ENCODE assay signal across 8 cellular contexts in genomic region chr7:120951309-120951706, GRCh38. TPM values are rescaled to one million over a fixed set of nuclear protein-coding genes. Genes with fewer than 3 reads are reported as not detected.
DNase-seq lines count a peak whose midpoint lies in the region; ATAC-seq, FAIRE-seq and TF ChIP-seq lines count a peak whose summit lies in the region.

No MANE protein-coding gene starts in this region.

- H3K9ac ChIP-seq in PC-3 (ENCODE audit: low read length) = peak overlapping the region; percentile 99
- peak overlapping the region; percentile 99 for H3K9ac ChIP-seq in endothelial cell of umbilical vein (replicated peaks; ENCODE audit: extremely low read depth, insufficient read depth, low read length)

- no peaks in the 10 kb centered on the region for H3F3A ChIP-seq in PC-3 (ENCODE audit: low read length, unreplicated experiment)

- peaks cover 28% of the 10 kb centered on the region for H3K79me2 ChIP-seq in PC-3 (ENCODE audit: low read length)
- H3K79me2 ChIP-seq in endothelial cell of umbilical vein (ENCODE audit: control insufficient read depth, insufficient read depth, low read length) = peaks cover 14% of the 10 kb centered on the region

- TF ChIP-seq POLR2A in endothelial cell of umbilical vein (IDR thresholded peaks at IDR 0.05; ENCODE audit: low read depth, low read length) = no peak

- H3K4me1 Mint-ChIP-seq in CD4-positive, alpha-beta T cell (ENCODE audit: low read depth) = peaks cover 38% of the 10 kb centered on the region

- no peaks in the 10 kb centered on the region for H3K9me3 ChIP-seq in CD4-positive, alpha-beta T cell (ENCODE audit: control insufficient read depth, low read length)
- H3K9me3 ChIP-seq in PC-3 (ENCODE audit: low read length) = no peaks in the 10 kb centered on the region
- H3K9me3 ChIP-seq in endothelial cell of umbilical vein (replicated peaks; ENCODE audit: control insufficient read depth, insufficient read depth, low read length) = no peaks in the 10 kb centered on the region
- H3K9me3 ChIP-seq in neutrophil = no peaks in the 10 kb centered on the region

- dilution Hi-C loops in endothelial cell of umbilical vein (cut with MboI; ENCODE audit: extremely low pct_ligation_motif_present, low sequenced_read_pairs) = no loop called here

- BruUV-seq in PC-3 (replicated peaks; lab: Mats Ljungman, UMichigan) (TSS peak; percentile 63), endothelial cell of umbilical vein (replicated peaks; lab: Mats Ljungman, UMichigan) (TSS peak; percentile 60)

- peaks cover 9% of the 10 kb centered on the region for H3K27me3 Mint-ChIP-seq in CD4-positive, alpha-beta T cell

- H3K9me3 Mint-ChIP-seq in CD4-positive, alpha-beta T cell = no peaks in the 10 kb centered on the region

- peak overlapping the region; percentile 98 for H3K4me3 Mint-ChIP-seq in CD4-positive, alpha-beta T cell

- H4K20me1 ChIP-seq in PC-3 (ENCODE audit: low read length) (peaks cover 11% of the 10 kb centered on the region), endothelial cell of umbilical vein (replicated peaks; ENCODE audit: control insufficient read depth, extremely low read depth, insufficient read depth, low read length) (no peaks in the 10 kb centered on the region)

- no peak for FAIRE-seq in endothelial cell of umbilical vein (lab: Jason Lieb, UNC)

- intact Hi-C loops in CD4-positive, alpha-beta T cell (cut with DNase I, micrococcal nuclease) = loop anchor here in 1 of 2 experiments (1.0 to 5.0 kb wide), 2 partner anchors 36 to 144 kb away; no protein-coding TSS in a partner anchor
- intact Hi-C loops in PC-3 (cut with micrococcal nuclease) = loop anchor here (1.0 to 5.0 kb wide), 2 partner anchors 130 to 209 kb away; no protein-coding TSS in a partner anchor
- intact Hi-C loops in endothelial cell of umbilical vein (cut with micrococcal nuclease) = loop anchor here (1.0 to 10.0 kb wide), 4 partner anchors 21 to 593 kb away; no protein-coding TSS in a partner anchor

- H3K4me1 ChIP-seq in PC-3 (ENCODE audit: insufficient read depth, low read length) (peaks cover 10% of the 10 kb centered on the region; the same call in 1 of the 2 replicates), endothelial cell of umbilical vein (ENCODE audit: control insufficient read depth, extremely low read depth, insufficient read depth, low read length) (peaks cover 18% of the 10 kb centered on the region), neutrophil (ENCODE audit: control insufficient read depth in 1 of 2, insufficient read depth in 1 of 2, low read depth in 1 of 2, low read length in 1 of 2) (peaks cover 17 to 21% of the 10 kb centered on the region in 2 experiments)

- H3K36me3 Mint-ChIP-seq in CD4-positive, alpha-beta T cell (ENCODE audit: low read depth) = peaks cover 53% of the 10 kb centered on the region

- H3K4me3 ChIP-seq in PC-3 (ENCODE audit: low read length) = peak overlapping the region; percentile 93
- peak overlapping the region; percentile 54 to 96 (median 85) for H3K4me3 ChIP-seq in endothelial cell of umbilical vein (replicated peaks in 1 of 3; ENCODE audit: insufficient read depth in 1 of 3, low read depth in 1 of 3, low read length in 3 of 3)
- H3K4me3 ChIP-seq in neutrophil (ENCODE audit: low read depth in 1 of 2, low read length in 1 of 2) = peak overlapping the region; percentile 65 to 76

- no peak for ATAC-seq in CD4-positive, alpha-beta T cell (ENCODE audit: poor library complexity)
- no peak for ATAC-seq in PC-3
- ATAC-seq in HG03159 (IDR thresholded peaks at IDR 0.05; ENCODE audit: unreplicated experiment) = no peak
- no peak for ATAC-seq in GM21447 (IDR thresholded peaks at IDR 0.05; ENCODE audit: unreplicated experiment)

- TF ChIP-seq CTCF in CD4-positive, alpha-beta T cell (IDR thresholded peaks at IDR 0.05) = no peak
- TF ChIP-seq CTCF in PC-3 (conservative IDR thresholded peaks at IDR 0.05; ENCODE audit: low read depth, low read length) (no peak), endothelial cell of umbilical vein (IDR thresholded peaks at IDR 0.05; ENCODE audit: extremely low read depth in 1 of 2, insufficient read depth in 1 of 2, low read depth in 1 of 2, low read length in 2 of 2) (no peak), neutrophil (IDR thresholded peaks at IDR 0.05) (no peak)

- H3K4me2 ChIP-seq in PC-3 (ENCODE audit: low read length) (peak overlapping the region; percentile 95), endothelial cell of umbilical vein (ENCODE audit: insufficient read depth, low read length) (peak overlapping the region; percentile 95)

- peak overlapping the region; percentile 96 for H3K27ac Mint-ChIP-seq in CD4-positive, alpha-beta T cell

- peaks cover 21% of the 10 kb centered on the region for H3K36me3 ChIP-seq in PC-3 (ENCODE audit: low read depth, low read length)
- peaks cover 0 to 2% of the 10 kb centered on the region in 2 experiments for H3K36me3 ChIP-seq in endothelial cell of umbilical vein (ENCODE audit: control insufficient read depth in 2 of 2, extremely low read depth in 1 of 2, insufficient read depth in 2 of 2, low read length in 2 of 2)
- peaks cover 33% of the 10 kb centered on the region for H3K36me3 ChIP-seq in neutrophil

- H2AFZ ChIP-seq in PC-3 (ENCODE audit: low read length) (peak overlapping the region; percentile 52), endothelial cell of umbilical vein (ENCODE audit: low read depth, low read length) (peak overlapping the region; percentile 58)

- H3K9me2 ChIP-seq in PC-3 (replicated peaks; ENCODE audit: low read length) = no peaks in the 10 kb centered on the region

- H3K9me1 ChIP-seq in endothelial cell of umbilical vein (replicated peaks; ENCODE audit: control insufficient read depth, extremely low read depth, insufficient read depth, low read length) = no peaks in the 10 kb centered on the region

- CTCF ChIA-PET in CD4-positive, alpha-beta T cell (lab: Charles Lee) = no interaction called here
- CTCF ChIA-PET in PC-3 (lab: Charles Lee) (no interaction called here), endothelial cell of umbilical vein (lab: Charles Lee) (interaction anchor here (0.8 to 2.4 kb wide), 12 partner anchors 9 to 1043 kb away, joined by 3 to 9 read pairs (median 4); no protein-coding TSS in a partner anchor)

- POLR2A ChIA-PET in CD4-positive, alpha-beta T cell (lab: Charles Lee) = interaction anchor here (0.5 to 1.9 kb wide), 10 partner anchors 9 to 148 kb away, joined by 3 to 10 read pairs (median 4); partner anchors contain the start of gene CPED1
- POLR2A ChIA-PET in PC-3 (lab: Charles Lee; ENCODE audit: unreplicated experiment) = interaction anchor here (0.5 to 0.7 kb wide), 3 partner anchors 50 to 1742 kb away, joined by 3 to 4 read pairs (median 4); no protein-coding TSS in a partner anchor
- POLR2A ChIA-PET in endothelial cell of umbilical vein (lab: Charles Lee) = no interaction called here

- no peak for DNase-seq in CD4-positive, alpha-beta T cell
- DNase-seq in PC-3 (no peak), endothelial cell of umbilical vein (ENCODE audit: low read depth, low spot score) (no peak), retina (no peak)
- no peak for DNase-seq in activated effector memory CD4-positive, alpha-beta T cell treated with anti-CD3 and anti-CD28 coated beads, Interleukin-2, amount 50 U/mL, for 16 hours

- H3K27ac ChIP-seq in CD4-positive, alpha-beta T cell (ENCODE audit: low read depth, low read length) = peak overlapping the region; percentile 98
- H3K27ac ChIP-seq in PC-3 (ENCODE audit: low read length) = peak overlapping the region; percentile 92; the same call in 1 of the 2 replicates
- peak overlapping the region; percentile 96 for H3K27ac ChIP-seq in endothelial cell of umbilical vein (ENCODE audit: insufficient read depth, low read depth, low read length)
- peak overlapping the region; percentile 99 for H3K27ac ChIP-seq in neutrophil

- peaks cover 3% of the 10 kb centered on the region for H3K27me3 ChIP-seq in CD4-positive, alpha-beta T cell (ENCODE audit: control insufficient read depth, insufficient read depth, low read length)
- H3K27me3 ChIP-seq in PC-3 (ENCODE audit: low read length) = no peaks in the 10 kb centered on the region
- H3K27me3 ChIP-seq in endothelial cell of umbilical vein (ENCODE audit: control insufficient read depth in 2 of 2, insufficient read depth in 2 of 2, low read length in 2 of 2) = no peaks in the 10 kb centered on the region
- no peaks in the 10 kb centered on the region for H3K27me3 ChIP-seq in neutrophil

TF ChIP-seq in endothelial cell of umbilical vein, 7 proteins besides CTCF, POLR2A, EP300 and RAD21 (continues in another document):
- TF ChIP-seq EZH2 (IDR thresholded peaks at IDR 0.05; ENCODE audit: borderline replicate concordance, low read depth, low read length, severe bottlenecking) = no peak
- TF ChIP-seq MAX (IDR thresholded peaks at IDR 0.05; ENCODE audit: insufficient read depth, insufficient read length) = no peak
- TF ChIP-seq POLR2AphosphoS5 (IDR thresholded peaks at IDR 0.05; ENCODE audit: insufficient read depth, low read depth, low read length) = no peak
- TF ChIP-seq GATA2 (IDR thresholded peaks at IDR 0.05; ENCODE audit: insufficient read depth, insufficient read length, low read depth, low read length) = no peak
- TF ChIP-seq JUN (IDR thresholded peaks at IDR 0.05; ENCODE audit: borderline replicate concordance, insufficient read depth, insufficient read length, low read depth) = no peak

RNA-seq across cellular contexts. Expression of gene ING3, which starts 0.7 kb away (rescaled TPM):
- 10 to 100 TPM; 37.9 to 39.3 TPM for total RNA-seq in CD4-positive, alpha-beta T cell
- 12.4 and 12.8 TPM in 2 replicates for total RNA-seq in PC-3 (2014; rRNA removed)
- total RNA-seq in endothelial cell of umbilical vein = 19.4 and 19.6 TPM in 2 replicates
- 4.6 and 8.7 TPM in 2 replicates for polyA plus RNA-seq in endothelial cell of umbilical vein
- 11.4 and 11.9 TPM in 2 replicates for polyA plus RNA-seq in endothelial cell of umbilical vein (2011; cell fraction: cytosol; rRNA removed)
- 22.2 and 39.3 TPM in 2 replicates for polyA plus RNA-seq in endothelial cell of umbilical vein (2011; cell fraction: nucleus; rRNA removed)
- 13.2 and 17.1 TPM in 2 replicates for polyA plus RNA-seq in endothelial cell of umbilical vein (2012)
- 6.8 and 13.3 TPM in 2 replicates for polyA minus RNA-seq in endothelial cell of umbilical vein
- polyA minus RNA-seq in endothelial cell of umbilical vein (2011; cell fraction: cytosol; rRNA and poly(A)+ RNA removed) = 7.0 TPM
- polyA minus RNA-seq in endothelial cell of umbilical vein (2011; cell fraction: nucleus; rRNA and poly(A)+ RNA removed) = 24.9 and 41.1 TPM in 2 replicates

RNA-seq across cellular contexts. Expression of gene CPED1, which starts 37.2 kb away (rescaled TPM):
- total RNA-seq in CD4-positive, alpha-beta T cell = under 1 TPM; 0.08 to 0.19 TPM
- total RNA-seq in PC-3 (2014; rRNA removed) = 1.8 and 2.2 TPM in 2 replicates
- 0.22 and 0.32 TPM in 2 replicates for total RNA-seq in endothelial cell of umbilical vein
- 0.19 and 3.0 TPM in 2 replicates for polyA plus RNA-seq in endothelial cell of umbilical vein
- polyA plus RNA-seq in endothelial cell of umbilical vein (2011; cell fraction: cytosol; rRNA removed) = 0.20 and 0.22 TPM in 2 replicates
- 0.58 and 2.6 TPM in 2 replicates for polyA plus RNA-seq in endothelial cell of umbilical vein (2011; cell fraction: nucleus; rRNA removed)
- 0.10 and 0.46 TPM in 2 replicates for polyA plus RNA-seq in endothelial cell of umbilical vein (2012)
- polyA minus RNA-seq in endothelial cell of umbilical vein = 2.3 and 3.1 TPM in 2 replicates
- polyA minus RNA-seq in endothelial cell of umbilical vein (2011; cell fraction: cytosol; rRNA and poly(A)+ RNA removed) = 1.0 TPM
- polyA minus RNA-seq in endothelial cell of umbilical vein (2011; cell fraction: nucleus; rRNA and poly(A)+ RNA removed) = 1.2 and 1.6 TPM in 2 replicates
